ENCODE assay signal across 23 cellular contexts in genomic region chr12:102462803-102463499, GRCh38. TPM values are rescaled to one million over a fixed set of nuclear protein-coding genes. Genes with fewer than 3 reads are reported as not detected.
DNase-seq lines count a peak whose midpoint lies in the region; ATAC-seq and TF ChIP-seq lines count a peak whose summit lies in the region.
"Had no signal": no experiment of that assay in that cellular context is flagged by ENCODE, and none has a peak within 500 bp of the region (broad histone marks: within the 10 kb centered on the region; RNA-seq: fewer than 3 reads in every experiment).

No MANE protein-coding gene starts in this region.

- TF ChIP-seq CTCF in heart right ventricle (IDR thresholded peaks at IDR 0.05), result no peak
- TF ChIP-seq CTCF in coronary artery (IDR thresholded peaks at IDR 0.05), result no peak
- TF ChIP-seq CTCF in vagina (IDR thresholded peaks at IDR 0.05), result no peak

- intact Hi-C loops in heart right ventricle (cut with DNase I) (loop anchor here in 1 of 10 donors (10.0 kb wide), 1 partner anchor 1692 kb away; no protein-coding TSS in a partner anchor), cardiac septum (cut with DNase I) (no loop called here), vagina (cut with DNase I) (no loop called here)

- TF ChIP-seq POLR2A in vagina (IDR thresholded peaks at IDR 0.05), result no peak

- 57 to 67% methylated on average over 8 of the region's 8 CpGs for WGBS in heart right ventricle, 2 donors

- ATAC-seq in heart right ventricle (peak in 5 of 8 donors; percentile 20 to 65 (median 44)), left lobe of liver (peak; percentile 55), HG02852 (IDR thresholded peaks at IDR 0.05; ENCODE audit: unreplicated experiment) (no peak)
- ATAC-seq: esophagus mucosa, GM12878, K562 had no signal

- H3K27ac ChIP-seq in heart right ventricle (peak overlapping the region in 6 of 10 donors; percentile 33 to 52 (median 48)), coronary artery (peak overlapping the region; percentile 13 to 63), vagina (peak overlapping the region; percentile 6)
- H3K27ac ChIP-seq: hepatocyte, ovary, Peyer's patch had no signal

- H3K27me3 ChIP-seq in heart right ventricle (no peaks in the 10 kb centered on the region), vagina (no peaks in the 10 kb centered on the region)
- H3K27me3 ChIP-seq: hepatocyte, ovary, Peyer's patch had no signal

- no peak for DNase-seq in heart right ventricle
- no peak for DNase-seq in cardiac septum (ENCODE audit: low spot score)
- no peak for DNase-seq in coronary artery (ENCODE audit: low spot score)
- no peak for DNase-seq in left lobe of liver (ENCODE audit: low spot score)
- no peak for DNase-seq in vagina (ENCODE audit: extremely low spot score in 2 of 2)
- DNase-seq in NCI-H1417 (lab: John Stamatoyannopoulos, UW), result no peak
- DNase-seq in GOT3 (lab: John Stamatoyannopoulos, UW), result no peak
- DNase-seq: activated CD4-positive, alpha-beta T cell treated with anti-CD3 and anti-CD28 coated beads for 1 hour; GF-D8; HCEC 1CT; NCI-H2029; NCI-H446 treated with DMSO at 0.1 percent for 48 hours; NK-92 treated with Interleukin-12 subunit alpha and Interleukin-12 subunit beta, amount 100 ng/mL, for 24 hours; ovary; Peyer's patch; T-helper 9 cell had no signal

- H3K9me3 ChIP-seq in heart right ventricle (no peaks in the 10 kb centered on the region), vagina (no peaks in the 10 kb centered on the region)
- H3K9me3 ChIP-seq: ovary, Peyer's patch had no signal

- H3K4me1 ChIP-seq in heart right ventricle (peaks cover 0 to 10% (median 0%) of the 10 kb centered on the region in 9 donors), vagina (no peaks in the 10 kb centered on the region)
- H3K4me1 ChIP-seq: Peyer's patch had no signal

- H3K36me3 ChIP-seq in heart right ventricle, result no peaks in the 10 kb centered on the region
- no peaks in the 10 kb centered on the region for H3K36me3 ChIP-seq in vagina
- H3K36me3 ChIP-seq: ovary, Peyer's patch had no signal

- no peak overlapping the region for H3K4me3 ChIP-seq in heart right ventricle
- H3K4me3 ChIP-seq in coronary artery, result peak overlapping the region; percentile 30
- no peak overlapping the region for H3K4me3 ChIP-seq in vagina
- H3K4me3 ChIP-seq: GM12878, hepatocyte, K562, ovary, Peyer's patch, smooth muscle cell had no signal

RNA-seq across cellular contexts. Expression of gene IGF1, which starts 17.4 kb away (rescaled TPM):
- total RNA-seq in heart right ventricle, result 10 to 100 TPM in 5 of 10 donors, 1 to 10 TPM in 5; 6.3 to 32.3 (median 10.2) TPM
- polyA plus RNA-seq in heart right ventricle, result 1 to 10 TPM; 6.9 to 7.1 TPM
- total RNA-seq in cardiac septum, result 20.1 TPM
- total RNA-seq in left lobe of liver, result 37.3 TPM
- total RNA-seq in vagina, result 68.0 TPM
- polyA plus RNA-seq: CD14-positive monocyte had no signal
